1 cellular context compared by ENCODE assay signal in the genomic region with DNA sequence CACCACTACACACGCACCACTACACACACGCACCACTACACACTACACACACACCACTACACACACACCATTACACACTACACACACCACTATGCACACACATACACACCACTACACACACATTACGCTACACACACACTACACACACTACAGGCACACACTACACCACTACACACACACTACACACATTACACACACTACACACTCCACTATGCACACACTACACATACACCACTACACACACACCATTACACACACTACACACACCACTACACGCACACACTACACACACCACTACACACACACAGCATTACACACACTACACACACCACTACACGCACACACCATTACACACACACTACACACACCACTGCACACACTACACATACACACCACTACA.
TF ChIP-seq lines count a peak whose summit lies in the region.

No MANE protein-coding gene starts in this region.

TF ChIP-seq in K562, 482 proteins besides CTCF, POLR2A, EP300 and RAD21 (continued from another document and continues in another):
- TF ChIP-seq ZBTB40 (IDR thresholded peaks at IDR 0.05) (no peak), ZBTB40 (CRISPR knock-in tag; IDR thresholded peaks at IDR 0.05) (no peak), PPARD (CRISPR knock-in tag; IDR thresholded peaks at IDR 0.05) (no peak), LARP7 (IDR thresholded peaks at IDR 0.05) (no peak), STAT5B (CRISPR knock-in tag; IDR thresholded peaks at IDR 0.05) (no peak), SAP30 (IDR thresholded peaks at IDR 0.05; ENCODE audit: borderline replicate concordance, insufficient read depth, low read depth, low read length, poor library complexity, severe bottlenecking) (no peak), MTF1 (CRISPR knock-in tag; IDR thresholded peaks at IDR 0.05; ENCODE audit: borderline replicate concordance) (no peak), CBX2 (IDR thresholded peaks at IDR 0.05; ENCODE audit: insufficient read depth, low read length, poor library complexity, severe bottlenecking) (no peak), SREBF2 (CRISPR knock-in tag; IDR thresholded peaks at IDR 0.05) (no peak), SIN3A (IDR thresholded peaks at IDR 0.05; ENCODE audit: borderline replicate concordance in 2 of 2, control insufficient read depth in 1 of 2, low read depth in 2 of 2, low read length in 2 of 2) (no peak), E2F1 (CRISPR knock-in tag; IDR thresholded peaks at IDR 0.05) (no peak), ZNF280A (IDR thresholded peaks at IDR 0.05; ENCODE audit: low read depth, partially characterized antibody) (no peak), EWSR1 (IDR thresholded peaks at IDR 0.05; ENCODE audit: borderline replicate concordance, low read depth, partially characterized antibody) (no peak), ZNF253 (CRISPR knock-in tag; conservative IDR thresholded peaks at IDR 0.05) (no peak), ZNF609 (CRISPR knock-in tag; IDR thresholded peaks at IDR 0.05; ENCODE audit: borderline replicate concordance) (no peak), SNIP1 (IDR thresholded peaks at IDR 0.05; ENCODE audit: low read depth) (no peak), PHF20 (IDR thresholded peaks at IDR 0.05; ENCODE audit: partially characterized antibody) (peak; percentile 75), PHF21A (IDR thresholded peaks at IDR 0.05; ENCODE audit: borderline replicate concordance, low read depth) (no peak), HES1 (IDR thresholded peaks at IDR 0.05; ENCODE audit: low read depth) (no peak), NR1H2 (CRISPR knock-in tag; IDR thresholded peaks at IDR 0.05) (no peak), BRD4 (IDR thresholded peaks at IDR 0.05) (no peak), CBFA2T3 (IDR thresholded peaks at IDR 0.05) (no peak), CHD4 (IDR thresholded peaks at IDR 0.05; ENCODE audit: insufficient read depth, insufficient replicate concordance, low read depth, low read length, poor library complexity, severe bottlenecking) (peak; percentile 32), ZBTB49 (CRISPR knock-in tag; IDR thresholded peaks at IDR 0.05; ENCODE audit: borderline replicate concordance) (no peak), ZNF408 (CRISPR knock-in tag; IDR thresholded peaks at IDR 0.05; ENCODE audit: low read depth) (no peak), CBFA2T2 (conservative IDR thresholded peaks at IDR 0.05) (no peak)
- TF ChIP-seq, protein P1, sequence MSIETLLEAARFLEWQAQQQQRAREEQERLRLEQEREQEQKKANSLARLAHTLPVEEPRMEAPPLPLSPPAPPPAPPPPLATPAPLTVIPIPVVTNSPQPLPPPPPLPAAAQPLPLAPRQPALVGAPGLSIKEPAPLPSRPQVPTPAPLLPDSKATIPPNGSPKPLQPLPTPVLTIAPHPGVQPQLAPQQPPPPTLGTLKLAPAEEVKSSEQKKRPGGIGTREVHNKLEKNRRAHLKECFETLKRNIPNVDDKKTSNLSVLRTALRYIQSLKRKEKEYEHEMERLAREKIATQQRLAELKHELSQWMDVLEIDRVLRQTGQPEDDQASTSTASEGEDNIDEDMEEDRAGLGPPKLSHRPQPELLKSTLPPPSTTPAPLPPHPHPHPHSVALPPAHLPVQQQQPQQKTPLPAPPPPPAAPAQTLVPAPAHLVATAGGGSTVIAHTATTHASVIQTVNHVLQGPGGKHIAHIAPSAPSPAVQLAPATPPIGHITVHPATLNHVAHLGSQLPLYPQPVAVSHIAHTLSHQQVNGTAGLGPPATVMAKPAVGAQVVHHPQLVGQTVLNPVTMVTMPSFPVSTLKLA (conservative IDR thresholded peaks at IDR 0.05): no peak
- TF ChIP-seq, protein P2, sequence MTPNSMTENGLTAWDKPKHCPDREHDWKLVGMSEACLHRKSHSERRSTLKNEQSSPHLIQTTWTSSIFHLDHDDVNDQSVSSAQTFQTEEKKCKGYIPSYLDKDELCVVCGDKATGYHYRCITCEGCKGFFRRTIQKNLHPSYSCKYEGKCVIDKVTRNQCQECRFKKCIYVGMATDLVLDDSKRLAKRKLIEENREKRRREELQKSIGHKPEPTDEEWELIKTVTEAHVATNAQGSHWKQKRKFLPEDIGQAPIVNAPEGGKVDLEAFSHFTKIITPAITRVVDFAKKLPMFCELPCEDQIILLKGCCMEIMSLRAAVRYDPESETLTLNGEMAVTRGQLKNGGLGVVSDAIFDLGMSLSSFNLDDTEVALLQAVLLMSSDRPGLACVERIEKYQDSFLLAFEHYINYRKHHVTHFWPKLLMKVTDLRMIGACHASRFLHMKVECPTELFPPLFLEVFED (CRISPR knock-in tag; conservative IDR thresholded peaks at IDR 0.05): 0 out of 2 replicates have a peak, but pooled peaks have one; percentile 48
